9 cellular contexts compared by ENCODE assay signal in genomic region chr1:54287821-54288220, GRCh38.
DNase-seq lines count a peak whose midpoint lies in the region; ATAC-seq, FAIRE-seq and TF ChIP-seq lines count a peak whose summit lies in the region.
"Had no signal": no experiment of that assay in that cellular context is flagged by ENCODE, and none has a peak within 500 bp of the region (broad histone marks: within the 10 kb centered on the region; RNA-seq: fewer than 3 reads in every experiment).

No MANE protein-coding gene starts in this region.

- no peak overlapping the region for H2BK120ac ChIP-seq in neuronal stem cell (ENCODE audit: low read depth, low read length)

- TF ChIP-seq CTCF in K562 (IDR thresholded peaks at IDR 0.05 in 2 of 3, conservative IDR thresholded peaks at IDR 0.05 in 1 of 3; ENCODE audit: insufficient read depth in 2 of 3, low read depth in 1 of 3, low read length in 3 of 3) (no peak), tibial artery (IDR thresholded peaks at IDR 0.05) (no peak)

- CTCF ChIA-PET in activated CD4-positive, alpha-beta T cell treated with anti-CD3 and anti-CD28 coated beads, Interleukin-2, amount 10 ng/mL, durations not matched to agents 7 days and 5 days (lab: Charles Lee) = interaction anchor here (1.0 to 3.4 kb wide), 3 partner anchors 9 to 26 kb away, joined by 3 to 11 read pairs (median 8); no protein-coding TSS in a partner anchor
- CTCF ChIA-PET in K562 (lab: Yijun Ruan, JAX; ENCODE audit: low intra/inter-chr PET ratio) = no interaction called here

- no peaks in the 10 kb centered on the region; the same call in 1 of the 3 replicates for H3K36me3 ChIP-seq in K562 (ENCODE audit: control insufficient read depth, insufficient read depth, low read length)
- no peaks in the 10 kb centered on the region for H3K36me3 ChIP-seq in tibial artery
- H3K36me3 ChIP-seq in neuronal stem cell (replicated peaks in 1 of 2; ENCODE audit: control insufficient read depth in 2 of 2, insufficient read depth in 2 of 2, low read length in 2 of 2) = peaks cover 0 to 7% of the 10 kb centered on the region in 2 donors

- H2BK5ac ChIP-seq in neuronal stem cell (ENCODE audit: low read length) = no peak overlapping the region

- no peak overlapping the region for H2BK12ac ChIP-seq in neuronal stem cell (ENCODE audit: low read length)

- BruUV-seq in K562 (replicated peaks; lab: Mats Ljungman, UMichigan) = no TSS peak

- no peaks in the 10 kb centered on the region for H3K9me3 Mint-ChIP-seq in activated CD4-positive, alpha-beta T cell treated with anti-CD3 and anti-CD28 coated beads, Interleukin-2, amount 10 ng/mL, durations not matched to agents 7 days and 5 days

- peaks cover 13% of the 10 kb centered on the region for H3K36me3 Mint-ChIP-seq in activated CD4-positive, alpha-beta T cell treated with anti-CD3 and anti-CD28 coated beads, Interleukin-2, amount 10 ng/mL, durations not matched to agents 7 days and 5 days (ENCODE audit: low read depth)

- DNase-seq in activated CD4-positive, alpha-beta T cell treated with anti-CD3 and anti-CD28 coated beads, Interleukin-2, amount 10 ng/mL, durations not matched to agents 7 days and 5 days = no peak
- no peak for DNase-seq in activated CD4-positive, alpha-beta T cell treated with anti-CD3 and anti-CD28 coated beads, Interleukin-2, amount 50 U/mL, for 1 hour
- DNase-seq in K562 (ENCODE audit: extremely low read depth in 1 of 4, low spot score in 3 of 4) (peak in 1 of 4 experiments; percentile 44), lung microvascular endothelial cell (ENCODE audit: low read depth in 2 of 2) (peak; percentile 31 to 50), tibial artery (peak; percentile 66 to 87), neuronal stem cell (ENCODE audit: low spot score) (no peak), NCI-H2081 (lab: John Stamatoyannopoulos, UW) (no peak)
- DNase-seq: AML-193 had no signal

- in situ Hi-C loops in K562 (cut with MboI) = no loop called here

- H4K8ac ChIP-seq in neuronal stem cell (ENCODE audit: low read depth, low read length) = no peak overlapping the region

- H3K79me2 ChIP-seq in K562 (ENCODE audit: control insufficient read depth, insufficient read depth, low read length) = peaks cover 94% of the 10 kb centered on the region

- H3K4ac ChIP-seq in neuronal stem cell (ENCODE audit: low read length) = no peak overlapping the region

- H3K27ac ChIP-seq in K562 (ENCODE audit: extremely low read depth, low read depth, low read length) (peak overlapping the region; percentile 48), tibial artery (peak overlapping the region; percentile 87 to 98), neuronal stem cell (replicated peaks; ENCODE audit: low read length) (no peak overlapping the region)

- no peak for TF ChIP-seq RAD21 in K562 (CRISPR knock-in tag; conservative IDR thresholded peaks at IDR 0.05 in 1 of 2, IDR thresholded peaks at IDR 0.05 in 1 of 2)

- H3K9me1 ChIP-seq in K562 (ENCODE audit: control insufficient read depth, insufficient read depth, low read length) = peaks cover 9% of the 10 kb centered on the region

- POLR2A ChIA-PET in activated CD4-positive, alpha-beta T cell treated with anti-CD3 and anti-CD28 coated beads, Interleukin-2, amount 10 ng/mL, durations not matched to agents 7 days and 5 days (lab: Charles Lee) = interaction anchor here (0.5 kb wide), 1 partner anchor 129 kb away, joined by 4 read pairs; no protein-coding TSS in a partner anchor
- POLR2A ChIA-PET in K562 (lab: Yijun Ruan, JAX) = interaction anchor here (0.5 to 1.6 kb wide), 6 partner anchors 9 to 199 kb away, joined by 3 to 7 read pairs (median 4); no protein-coding TSS in a partner anchor

- no peak for TF ChIP-seq POLR2A in K562 (conservative IDR thresholded peaks at IDR 0.05)

- H3K18ac ChIP-seq in neuronal stem cell (ENCODE audit: low read length) = no peak overlapping the region

- H3K14ac ChIP-seq in neuronal stem cell (ENCODE audit: low read length) = no peak overlapping the region

- H3K4me3 ChIP-seq in K562 (no peak overlapping the region), tibial artery (no peak overlapping the region), neuronal stem cell (ENCODE audit: low read length in 2 of 2) (no peak overlapping the region)

- no peak for TF ChIP-seq EP300 in K562 (IDR thresholded peaks at IDR 0.05; ENCODE audit: low read length)

- H3K9ac ChIP-seq in K562 (ENCODE audit: insufficient read depth in 1 of 2, low read depth in 2 of 2, low read length in 2 of 2) (peak overlapping the region in 1 of 2 experiments; percentile 28; a peak in 1 of 4 replicates), neuronal stem cell (ENCODE audit: low read depth, low read length, poor library complexity) (no peak overlapping the region)

- peaks cover 25% of the 10 kb centered on the region for H4K20me1 ChIP-seq in K562 (replicated peaks; ENCODE audit: control insufficient read depth, insufficient read depth, low read length)

- no peak overlapping the region for H4K91ac ChIP-seq in neuronal stem cell (ENCODE audit: low read depth, low read length, poor library complexity)

- H3K4me1 ChIP-seq in K562 (replicated peaks in 1 of 2; ENCODE audit: control insufficient read depth in 2 of 2, insufficient read depth in 2 of 2, low read length in 2 of 2) (peaks cover 65 to 71% of the 10 kb centered on the region in 2 experiments), tibial artery (peaks cover 0 to 100% (median 79%) of the 10 kb centered on the region in 4 donors), neuronal stem cell (ENCODE audit: control insufficient read depth in 2 of 2, insufficient read depth in 1 of 2, low read depth in 1 of 2, low read length in 2 of 2) (peaks cover 19 to 21% of the 10 kb centered on the region in 2 donors)

- no peak overlapping the region for H2AK5ac ChIP-seq in neuronal stem cell (ENCODE audit: low read depth, low read length)

- no peaks in the 10 kb centered on the region for H3K27me3 Mint-ChIP-seq in activated CD4-positive, alpha-beta T cell treated with anti-CD3 and anti-CD28 coated beads, Interleukin-2, amount 10 ng/mL, durations not matched to agents 7 days and 5 days

- no peak overlapping the region for H3K4me3 Mint-ChIP-seq in activated CD4-positive, alpha-beta T cell treated with anti-CD3 and anti-CD28 coated beads, Interleukin-2, amount 10 ng/mL, durations not matched to agents 7 days and 5 days

- intact Hi-C loops in K562 (cut with micrococcal nuclease) (no loop called here), tibial artery (cut with DNase I; ENCODE audit: low total_unique reads) (no loop called here)

- no peak overlapping the region for H2AFZ ChIP-seq in K562 (ENCODE audit: low read depth, low read length)
- no peak overlapping the region for H2AFZ ChIP-seq in neuronal stem cell (ENCODE audit: low read length)

- H3K4me2 ChIP-seq in K562 (ENCODE audit: insufficient read depth, low read length) (peak overlapping the region; percentile 44; the same call in 1 of the 2 replicates), neuronal stem cell (ENCODE audit: insufficient read depth, low read length, poor library complexity, severe bottlenecking) (no peak overlapping the region)

- peaks cover 88% of the 10 kb centered on the region for H3K4me1 Mint-ChIP-seq in activated CD4-positive, alpha-beta T cell treated with anti-CD3 and anti-CD28 coated beads, Interleukin-2, amount 10 ng/mL, durations not matched to agents 7 days and 5 days

- ATAC-seq in K562 (no peak), GM19395 (IDR thresholded peaks at IDR 0.05; ENCODE audit: unreplicated experiment) (no peak)

- H3K9me3 ChIP-seq in K562 (replicated peaks; ENCODE audit: control insufficient read depth, insufficient read depth, low read depth, low read length) (no peaks in the 10 kb centered on the region), tibial artery (no peaks in the 10 kb centered on the region), neuronal stem cell (replicated peaks in 1 of 2; ENCODE audit: control insufficient read depth in 2 of 2, insufficient read depth in 1 of 2, low read depth in 1 of 2, low read length in 2 of 2) (no peaks in the 10 kb centered on the region)

- H3K79me1 ChIP-seq in neuronal stem cell (ENCODE audit: low read depth, low read length) = peaks cover 9% of the 10 kb centered on the region

- 74% methylated on average over 9 of the region's 9 CpGs for WGBS in K562 (ENCODE audit: insufficient coverage, low coverage, missing lambda C conversion rate)
- WGBS in neuronal stem cell (ENCODE audit: extremely low coverage in 2 of 2, insufficient read length in 2 of 2, insufficient replicate concordance in 1 of 2), 2 donors = no CpG with 5 or more reads among the region's 9 CpGs

- no peak overlapping the region for H2BK15ac ChIP-seq in neuronal stem cell (ENCODE audit: low read length)

- H3K27ac Mint-ChIP-seq in activated CD4-positive, alpha-beta T cell treated with anti-CD3 and anti-CD28 coated beads, Interleukin-2, amount 10 ng/mL, durations not matched to agents 7 days and 5 days = peak overlapping the region; percentile 90

- no peak overlapping the region for H3K23ac ChIP-seq in neuronal stem cell (ENCODE audit: low read depth, low read length, poor library complexity)

- H3K27me3 ChIP-seq in K562 (ENCODE audit: control insufficient read depth in 2 of 2, insufficient read depth in 2 of 2, low read length in 2 of 2) (no peaks in the 10 kb centered on the region), tibial artery (no peaks in the 10 kb centered on the region), neuronal stem cell (ENCODE audit: control insufficient read depth in 3 of 3, insufficient read depth in 3 of 3, low read depth in 1 of 3, low read length in 3 of 3) (no peaks in the 10 kb centered on the region)

- FAIRE-seq in K562 (lab: Jason Lieb, UNC) = no peak

TF ChIP-seq in K562, 482 proteins besides CTCF, POLR2A, EP300 and RAD21:
- TF ChIP-seq POLR2AphosphoS5 (IDR thresholded peaks at IDR 0.05; ENCODE audit: control insufficient read depth, insufficient read depth, low read depth, low read length) (no peak), KLF10 (CRISPR knock-in tag; IDR thresholded peaks at IDR 0.05) (no peak), MXI1 (IDR thresholded peaks at IDR 0.05; ENCODE audit: low read depth, low read length) (no peak), HDAC6 (IDR thresholded peaks at IDR 0.05; ENCODE audit: low read depth, low read length) (no peak), DDX20 (tag; IDR thresholded peaks at IDR 0.05; ENCODE audit: low read depth) (no peak), PURB (CRISPR knock-in tag; IDR thresholded peaks at IDR 0.05; ENCODE audit: low read depth) (no peak), OTX1 (CRISPR knock-in tag; IDR thresholded peaks at IDR 0.05) (0 out of 2 replicates have a peak, but pooled peaks have one; percentile 14), ZNF445 (CRISPR knock-in tag; IDR thresholded peaks at IDR 0.05; ENCODE audit: low read depth) (no peak), ZNF668 (CRISPR knock-in tag; IDR thresholded peaks at IDR 0.05) (no peak), EHMT2 (IDR thresholded peaks at IDR 0.05) (no peak), ZNF586 (CRISPR knock-in tag; conservative IDR thresholded peaks at IDR 0.05) (no peak), TAL1 (IDR thresholded peaks at IDR 0.05) (no peak), GATA2 (CRISPR knock-in tag; IDR thresholded peaks at IDR 0.05) (no peak), CREM (IDR thresholded peaks at IDR 0.05; ENCODE audit: low read depth) (peak; percentile 42; the same call in 1 of the 2 replicates)

Comparison
In these comparisons a context has a peak if more than half of its experiments do, and no peak if none do; other contexts are left out.
1. DNase-seq: peak in lung microvascular endothelial cell (2 of 2) and tibial artery (2 of 2); none in activated CD4-positive, alpha-beta T cell treated with anti-CD3 and anti-CD28 coated beads, Interleukin-2, amount 10 ng/mL, durations not matched to agents 7 days and 5 days (single experiment), activated CD4-positive, alpha-beta T cell treated with anti-CD3 and anti-CD28 coated beads, Interleukin-2, amount 50 U/mL, for 1 hour (single experiment), neuronal stem cell (single experiment) and NCI-H2081 (0 of 2).